Comparison of ENCODE assay signal across 16 cellular contexts in the genomic region with DNA sequence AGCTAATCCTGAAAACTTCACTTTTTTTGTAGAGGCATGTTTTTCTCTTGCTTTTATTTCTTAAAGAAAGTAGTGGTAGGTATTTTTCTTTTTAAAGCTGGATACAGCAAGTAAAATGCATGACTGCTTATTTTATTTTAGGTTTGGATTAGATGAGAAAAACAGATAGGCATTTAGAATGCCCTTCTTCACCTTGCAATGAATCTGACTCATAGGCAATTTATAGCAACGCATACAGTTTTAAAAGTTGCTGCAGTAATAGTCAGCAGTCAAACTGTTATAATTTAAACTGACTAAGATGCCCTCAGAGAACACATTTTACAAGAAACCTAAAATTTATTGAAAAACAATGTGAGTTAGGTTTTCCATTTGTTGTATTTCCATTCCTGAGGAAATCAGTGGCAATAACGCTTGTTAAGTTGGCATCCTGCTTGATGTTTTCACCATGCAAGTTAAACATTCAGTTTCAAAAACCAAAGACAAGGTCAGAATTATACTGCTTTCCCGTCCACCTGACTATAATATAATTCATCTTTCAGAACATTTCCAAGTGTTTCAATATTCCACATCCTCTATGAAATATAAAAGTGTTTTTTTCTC.
"Had no signal": no experiment of that assay in that cellular context is flagged by ENCODE, and none has a peak within 500 bp of the region (broad histone marks: within the 10 kb centered on the region; RNA-seq: fewer than 3 reads in every experiment).

No MANE protein-coding gene starts in this region.

- H3K4me1 ChIP-seq: heart right ventricle, lower lobe of right lung, prostate gland, thyroid gland, upper lobe of right lung had no signal

- H3K27ac ChIP-seq: heart right ventricle, lower lobe of right lung, prostate gland, thyroid gland, upper lobe of right lung had no signal

- H3K4me3 ChIP-seq: heart right ventricle, lower lobe of right lung, prostate gland, thyroid gland, upper lobe of right lung had no signal

- H3K9me3 ChIP-seq: lower lobe of right lung, prostate gland, thyroid gland, upper lobe of right lung had no signal

- ATAC-seq: heart right ventricle; left lobe of liver; lower lobe of right lung; natural killer cell treated with Interleukin-12 subunit alpha and Interleukin-12 subunit beta and Interleukin-15 and Interleukin-18, amount 100 ng/mL, for 72 hours; right cardiac atrium; upper lobe of right lung had no signal

- DNase-seq: activated CD4-positive, alpha-beta memory T cell treated with anti-CD3 and anti-CD28 coated beads, Interleukin-2, amount 10 ng/mL, durations not matched to agents 7 days and 5 days; activated CD4-positive, alpha-beta T cell treated with anti-CD3 and anti-CD28 coated beads for 4 hours; activated CD4-positive, CD25-positive, alpha-beta regulatory T cell; activated effector memory CD4-positive, alpha-beta T cell treated with anti-CD3 and anti-CD28 coated beads, Interleukin-2, amount 50 U/mL, for 16 hours; anterior cingulate cortex; heart right ventricle; lower lobe of right lung; right cardiac atrium; stimulated activated CD4-positive, alpha-beta T cell treated with anti-CD3 and anti-CD28 coated beads, Interleukin-1b, Interleukin-23, amount 100 ng/mL, for 48 hours; substantia nigra; T1000; thyroid gland; upper lobe of right lung had no signal

- H3K36me3 ChIP-seq: heart right ventricle, lower lobe of right lung, prostate gland, thyroid gland, upper lobe of right lung had no signal

- H3K27me3 ChIP-seq: heart right ventricle, thyroid gland, upper lobe of right lung had no signal
